8 cellular contexts compared by ENCODE assay signal in the genomic region with DNA sequence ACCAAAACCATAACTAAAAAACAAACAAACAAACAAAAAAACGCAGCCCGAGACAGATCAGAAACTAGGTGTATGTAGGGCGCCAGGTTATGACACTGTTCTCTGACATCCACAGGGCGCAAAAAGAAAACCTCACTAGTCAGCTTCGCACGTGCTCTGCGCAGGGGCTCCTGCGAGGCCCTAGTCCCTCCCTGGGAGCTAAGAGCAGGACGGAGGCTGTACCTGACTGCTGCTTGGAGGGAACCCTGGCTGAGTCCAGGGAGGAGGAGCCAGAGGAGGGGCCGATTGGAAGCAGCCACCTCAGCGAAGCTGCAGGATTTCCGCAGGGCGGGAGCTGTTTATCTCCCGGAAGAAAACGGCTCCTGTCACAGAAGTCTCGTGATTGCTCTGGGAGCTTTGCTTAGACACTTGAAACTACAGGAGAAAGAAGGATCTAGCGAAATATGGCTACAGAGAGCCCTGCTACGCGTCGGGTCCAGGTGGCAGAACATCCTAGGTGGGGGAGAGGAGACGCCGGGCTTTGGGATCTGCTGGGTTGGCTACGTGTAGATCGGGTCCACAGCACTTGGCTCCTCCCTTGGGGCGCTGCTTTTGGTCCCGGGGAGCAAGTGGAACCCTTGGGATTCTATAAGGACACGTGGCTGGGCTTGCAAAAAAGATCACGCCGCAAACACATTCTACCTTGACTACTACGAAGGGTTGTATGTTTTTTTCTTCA. TPM values are rescaled to one million over a fixed set of nuclear protein-coding genes. Genes with fewer than 3 reads are reported as not detected.
DNase-seq lines count a peak whose midpoint lies in the region; ATAC-seq, FAIRE-seq and TF ChIP-seq lines count a peak whose summit lies in the region.

A gene (plus strand): TSS at position 368 of the 718 bp plus-strand sequence. CDS start 76 bp downstream, at position 444.

- H3K27ac ChIP-seq in psoas muscle: peak within 1 kb of the TSS; percentile 78

- peak; percentile 78 for TF ChIP-seq POLR2A in GM12892 (IDR thresholded peaks at IDR 0.05; ENCODE audit: low read depth, low read length)

- H3K27me3 ChIP-seq in psoas muscle (ENCODE audit: insufficient read depth in 3 of 3, low read length in 2 of 3): no peaks in the 10 kb centered on the region

- H3K36me3 Mint-ChIP-seq in T-helper 1 cell treated with Interleukin-12 subunit alpha and Interleukin-12 subunit beta and Interleukin-4 antibody, amounts not matched to agents 30 μg/mL and 1 μg/mL, for 36 hours (ENCODE audit: low read depth): peaks cover 6% of the 10 kb centered on the region

- intact Hi-C loops in left ventricle myocardium superior (cut with micrococcal nuclease) (no loop called here), psoas muscle (cut with DNase I) (no loop called here)

- H3K4me1 ChIP-seq in psoas muscle: no peaks in the 10 kb centered on the region

- 6 to 11% (median 8%) methylated on average over 29 to 30 of the region's 30 CpGs for WGBS in psoas muscle, 3 donors

- FAIRE-seq in GM12892 (lab: Jason Lieb, UNC) (peak; percentile 95), urothelium cell line (lab: Jason Lieb, UNC) (no peak)

- H3K36me3 ChIP-seq in psoas muscle (ENCODE audit: insufficient read depth in 1 of 2, low read depth in 1 of 2): no peaks in the 10 kb centered on the region

- no peaks in the 10 kb centered on the region for H3K9me3 ChIP-seq in psoas muscle

- peaks cover 21% of the 10 kb centered on the region for H3K4me1 Mint-ChIP-seq in T-helper 1 cell treated with Interleukin-12 subunit alpha and Interleukin-12 subunit beta and Interleukin-4 antibody, amounts not matched to agents 30 μg/mL and 1 μg/mL, for 36 hours (ENCODE audit: low read depth)

- peak; percentile 53 for DNase-seq in GM12892 (ENCODE audit: insufficient read length)
- peak; percentile 92 for DNase-seq in NCI-H146 (lab: John Stamatoyannopoulos, UW)
- peak; percentile 14 to 87 (median 67) for DNase-seq in amygdala (lab: John Stamatoyannopoulos, UW)
- DNase-seq in left ventricle myocardium superior: peak; percentile 83
- peak; percentile 77 to 85 for DNase-seq in psoas muscle
- peak; percentile 86 for DNase-seq in urothelium cell line (ENCODE audit: low spot score)

- H3K27ac Mint-ChIP-seq in T-helper 1 cell treated with Interleukin-12 subunit alpha and Interleukin-12 subunit beta and Interleukin-4 antibody, amounts not matched to agents 30 μg/mL and 1 μg/mL, for 36 hours: peak within 1 kb of the TSS; percentile 94

- no peaks in the 10 kb centered on the region for H3K9me3 Mint-ChIP-seq in T-helper 1 cell treated with Interleukin-12 subunit alpha and Interleukin-12 subunit beta and Interleukin-4 antibody, amounts not matched to agents 30 μg/mL and 1 μg/mL, for 36 hours

- H3K27me3 Mint-ChIP-seq in T-helper 1 cell treated with Interleukin-12 subunit alpha and Interleukin-12 subunit beta and Interleukin-4 antibody, amounts not matched to agents 30 μg/mL and 1 μg/mL, for 36 hours (ENCODE audit: low read depth): no peaks in the 10 kb centered on the region

- peak within 1 kb of the TSS; percentile 82 for H3K4me3 ChIP-seq in psoas muscle

- H3K4me3 Mint-ChIP-seq in T-helper 1 cell treated with Interleukin-12 subunit alpha and Interleukin-12 subunit beta and Interleukin-4 antibody, amounts not matched to agents 30 μg/mL and 1 μg/mL, for 36 hours: peak within 1 kb of the TSS; percentile 93

- peak; percentile 89 for ATAC-seq in HG02840 (IDR thresholded peaks at IDR 0.05; ENCODE audit: low FRiP score, unreplicated experiment)
- ATAC-seq in left ventricle myocardium superior: peak; percentile 99
- ATAC-seq in psoas muscle: peak; percentile 85 to 96 (median 94)

- no peak for TF ChIP-seq CTCF in psoas muscle (IDR thresholded peaks at IDR 0.05)

RNA-seq across cellular contexts. Expression of the gene that starts here (rescaled TPM):
- 16.6 TPM for polyA plus RNA-seq in GM12892 (2012; ENCODE audit: missing spikeins)
- total RNA-seq in left ventricle myocardium superior (38.3 TPM), psoas muscle (10 to 100 TPM; 14.8 to 21.3 (median 16.6) TPM)
- polyA plus RNA-seq in psoas muscle: 10 to 100 TPM; 14.7 to 36.0 (median 16.3) TPM

Comparison
In these comparisons a context has a peak if more than half of its experiments do, and no peak if none do; other contexts are left out.
1. Peak in every context shown above with its lines: DNase-seq, ATAC-seq, H3K4me3 ChIP-seq and H3K27ac ChIP-seq.